9 cellular contexts compared by ENCODE assay signal in the genomic region with DNA sequence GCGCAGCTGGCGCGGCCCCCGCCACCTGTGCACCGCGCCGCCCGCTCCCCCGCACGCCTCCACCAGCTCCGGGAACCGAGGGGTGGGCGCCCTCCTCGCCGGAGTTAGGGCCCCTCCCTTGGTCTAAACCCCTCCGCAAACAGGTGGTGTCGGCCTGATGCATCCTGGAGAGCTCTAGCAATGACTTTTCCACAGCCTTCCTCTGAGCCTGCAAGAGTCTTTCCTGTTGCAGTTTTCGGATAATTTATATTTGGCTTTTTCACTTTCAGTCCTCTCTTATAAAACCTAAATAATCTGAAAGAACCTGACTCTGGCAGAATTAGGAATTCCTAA. TPM values are rescaled to one million over a fixed set of nuclear protein-coding genes. Genes with fewer than 3 reads are reported as not detected.
A peak's percentile ranks its signal among the peaks of the same experiment; 100 is the strongest.
DNase-seq lines count a peak whose midpoint lies in the region; ATAC-seq and TF ChIP-seq lines count a peak whose summit lies in the region.
"Had no signal": no experiment of that assay in that cellular context is flagged by ENCODE, and none has a peak within 500 bp of the region (broad histone marks: within the 10 kb centered on the region; RNA-seq: fewer than 3 reads in every experiment).

No MANE protein-coding gene starts in this region.

- no peak overlapping the region for H3K9ac ChIP-seq in PC-3 (ENCODE audit: low read length)

- no peaks in the 10 kb centered on the region for H3K9me2 ChIP-seq in PC-3 (replicated peaks; ENCODE audit: low read length)

- H3K36me3 ChIP-seq in PC-3 (ENCODE audit: low read depth, low read length) (no peaks in the 10 kb centered on the region), esophagus (ENCODE audit: control insufficient read depth in 2 of 2, insufficient read depth in 2 of 2, low read length in 1 of 2) (no peaks in the 10 kb centered on the region), psoas muscle (ENCODE audit: insufficient read depth in 1 of 2, low read depth in 1 of 2) (no peaks in the 10 kb centered on the region)

- H3K4me2 ChIP-seq in PC-3 (ENCODE audit: low read length) = peak overlapping the region; percentile 99

- H3K27me3 ChIP-seq in PC-3 (ENCODE audit: low read length) (peaks cover 58% of the 10 kb centered on the region), esophagus (ENCODE audit: control insufficient read depth in 1 of 2, insufficient read depth in 2 of 2, low read length in 2 of 2) (peaks cover 0 to 4% of the 10 kb centered on the region in 2 donors), psoas muscle (ENCODE audit: insufficient read depth in 3 of 3, low read length in 2 of 3) (peaks cover 0 to 2% (median 0%) of the 10 kb centered on the region in 3 donors)

- WGBS in esophagus, 2 donors = 1 to 2% methylated on average over 18 of the region's 18 CpGs
- WGBS in psoas muscle, 3 donors = 1 to 2% (median 1%) methylated on average over 11 to 18 of the region's 18 CpGs

- POLR2A ChIA-PET in PC-3 (lab: Charles Lee; ENCODE audit: unreplicated experiment) = no interaction called here

- H3K4me1 ChIP-seq in PC-3 (ENCODE audit: insufficient read depth, low read length) (peaks cover 6% of the 10 kb centered on the region; the same call in 1 of the 2 replicates), esophagus (ENCODE audit: control insufficient read depth in 2 of 2, insufficient read depth in 2 of 2, low read length in 1 of 2) (peaks cover 0 to 3% of the 10 kb centered on the region in 2 donors), psoas muscle (peaks cover 13% of the 10 kb centered on the region)

- DNase-seq in GM12865 (ENCODE audit: low read depth) = no peak
- DNase-seq in PC-3 = no peak
- no peak for DNase-seq in psoas muscle
- DNase-seq in activated CD4-positive, CD25-positive, alpha-beta regulatory T cell treated with anti-CD3 and anti-CD28 coated beads, Interleukin-2, amount 50 U/mL, for 72 hours = no peak
- no peak for DNase-seq in stimulated activated CD4-positive, alpha-beta T cell treated with anti-CD3 and anti-CD28 coated beads, Interleukin-2, amount 100 ng/mL, for 48 hours

- H3K79me2 ChIP-seq in PC-3 (ENCODE audit: low read length) = no peaks in the 10 kb centered on the region

- H2AFZ ChIP-seq in PC-3 (ENCODE audit: low read length) = peak overlapping the region; percentile 95; the same call in 1 of the 2 replicates

- no peaks in the 10 kb centered on the region for H4K20me1 ChIP-seq in PC-3 (ENCODE audit: low read length)

- H3K27ac ChIP-seq in PC-3 (ENCODE audit: low read length) = no peak overlapping the region
- no peak overlapping the region for H3K27ac ChIP-seq in esophagus (ENCODE audit: low read depth in 2 of 2, low read length in 1 of 2)
- peak overlapping the region; percentile 79 for H3K27ac ChIP-seq in psoas muscle

- BruUV-seq in PC-3 (replicated peaks; lab: Mats Ljungman, UMichigan) = no TSS peak

- H3K4me3 ChIP-seq in GM12865 (ENCODE audit: low read depth, low read length) (peak overlapping the region; percentile 38), PC-3 (ENCODE audit: low read length) (peak overlapping the region; percentile 79), esophagus (ENCODE audit: low read depth in 1 of 2, low read length in 2 of 2) (peak overlapping the region; percentile 82 to 91), psoas muscle (peak overlapping the region; percentile 92)

- CTCF ChIA-PET in PC-3 (lab: Charles Lee) = interaction anchor here (2.2 to 3.0 kb wide), 2 partner anchors 151 to 206 kb away, joined by 13 to 41 read pairs; a partner anchor contains a TSS

- intact Hi-C loops in PC-3 (cut with micrococcal nuclease) = loop anchor here (1.0 to 10.0 kb wide), 2 partner anchors 63 to 200 kb away; no protein-coding TSS in a partner anchor
- intact Hi-C loops in psoas muscle (cut with DNase I) = loop anchor here (2.0 to 5.0 kb wide), 4 partner anchors 62 to 153 kb away; no protein-coding TSS in a partner anchor

- H3K9me3 ChIP-seq in PC-3 (ENCODE audit: low read length) = no peaks in the 10 kb centered on the region
- no peaks in the 10 kb centered on the region for H3K9me3 ChIP-seq in esophagus (ENCODE audit: control insufficient read depth in 2 of 2, insufficient read depth in 1 of 2, low read depth in 1 of 2, low read length in 1 of 2)
- no peaks in the 10 kb centered on the region for H3K9me3 ChIP-seq in psoas muscle

- ATAC-seq in PC-3 (no peak), psoas muscle (no peak), GM19455 (IDR thresholded peaks at IDR 0.05; ENCODE audit: unreplicated experiment) (no peak), GM21367 (IDR thresholded peaks at IDR 0.05; ENCODE audit: unreplicated experiment) (no peak)

- TF ChIP-seq CTCF in GM12865 (IDR thresholded peaks at IDR 0.05; ENCODE audit: insufficient read depth, low read depth, low read length, missing control alignments) = no peak
- TF ChIP-seq CTCF in PC-3 (conservative IDR thresholded peaks at IDR 0.05; ENCODE audit: low read depth, low read length) = peak; percentile 34
- TF ChIP-seq CTCF in psoas muscle (IDR thresholded peaks at IDR 0.05) = no peak

- H3F3A ChIP-seq in PC-3 (ENCODE audit: low read length, unreplicated experiment) = no peaks in the 10 kb centered on the region

RNA-seq across cellular contexts. Expression of a gene that starts 0.3 kb away (rescaled TPM):
- total RNA-seq in PC-3 (2014; rRNA removed) (0.66 TPM in 1 of 2 replicates, not detected in the other), psoas muscle (1 to 10 TPM; 2.2 to 8.5 (median 4.3) TPM)
- polyA plus RNA-seq in esophagus (under 1 TPM; 0.67 to 0.95 TPM), psoas muscle (1 to 10 TPM in 2 of 3 donors, under 1 TPM in 1; 0.23 to 7.4 (median 4.3) TPM)
- total RNA-seq: pulmonary artery endothelial cell had no signal

Comparison
In these comparisons a context has a peak if more than half of its experiments do, and no peak if none do; other contexts are left out.
1. H3K4me3 ChIP-seq: peak in every context shown above with its lines; median percentile 92 in psoas muscle; 86 in esophagus; 79 in PC-3; 38 in GM12865.